23 cellular contexts compared by ENCODE assay signal in genomic region chr2:182914852-182915251, GRCh38. TPM values are rescaled to one million over a fixed set of nuclear protein-coding genes. Genes with fewer than 3 reads are reported as not detected.
A peak's percentile ranks its signal among the peaks of the same experiment; 100 is the strongest.
DNase-seq lines count a peak whose midpoint lies in the region; ATAC-seq, FAIRE-seq and TF ChIP-seq lines count a peak whose summit lies in the region.
"Had no signal": no experiment of that assay in that cellular context is flagged by ENCODE, and none has a peak within 500 bp of the region (broad histone marks: within the 10 kb centered on the region; RNA-seq: fewer than 3 reads in every experiment).

No MANE protein-coding gene starts in this region.

- H3K14ac ChIP-seq in mesenchymal stem cell (ENCODE audit: low read length in 2 of 2): no peak overlapping the region

- DNase-seq in Karpas-422: peak; percentile 42
- DNase-seq in brain microvascular endothelial cell: no peak
- no peak for DNase-seq in mesenchymal stem cell
- no peak for DNase-seq in OCI-M1 (lab: John Stamatoyannopoulos, UW)
- no peak for DNase-seq in type B pancreatic cell (ENCODE audit: extremely low spot score, unreplicated experiment)
- no peak for DNase-seq in GM19239 (ENCODE audit: insufficient read length, low spot score)
- DNase-seq: activated CD4-positive, alpha-beta T cell treated with anti-CD3 and anti-CD28 coated beads, Interleukin-2, amount 10 ng/mL, durations not matched to agents 7 days and 5 days; C1 segment of cervical spinal cord; effector memory CD8-positive, alpha-beta T cell; left cardiac atrium; naive thymus-derived CD8-positive, alpha-beta T cell; NCI-H146; right cardiac atrium; SIG-M5; stimulated activated CD4-positive, alpha-beta T cell treated with anti-CD3 and anti-CD28 coated beads, Interleukin-15, amount 100 ng/mL, for 24 hours had no signal

- no peak for ATAC-seq in GM18520 (IDR thresholded peaks at IDR 0.05; ENCODE audit: unreplicated experiment)
- ATAC-seq: activated naive CD4-positive, alpha-beta T cell treated with anti-CD3 and anti-CD28 coated beads, Interleukin-2, amount 50 U/mL, for 72 hours; effector memory CD8-positive, alpha-beta T cell; K562; naive thymus-derived CD8-positive, alpha-beta T cell had no signal

- H3K4me3 ChIP-seq in ACC112 (ENCODE audit: low read depth, low read length) (no peak overlapping the region), Karpas-422 (ENCODE audit: low read length) (no peak overlapping the region), brain microvascular endothelial cell (ENCODE audit: low read depth, low read length) (no peak overlapping the region), mesenchymal stem cell (ENCODE audit: insufficient read depth in 1 of 2, low read depth in 1 of 2, low read length in 2 of 2) (no peak overlapping the region)
- H3K4me3 ChIP-seq: HAP-1, heart left ventricle, K562 had no signal

- no peaks in the 10 kb centered on the region for H4K20me1 ChIP-seq in Karpas-422 (ENCODE audit: insufficient read depth, low read depth, low read length)

- H3K4ac ChIP-seq in mesenchymal stem cell (ENCODE audit: low read depth in 1 of 2, low read length in 2 of 2): no peak overlapping the region

- no peak overlapping the region for H3K27ac Mint-ChIP-seq in type B pancreatic cell
- H3K27ac Mint-ChIP-seq: activated CD4-positive, alpha-beta T cell treated with anti-CD3 and anti-CD28 coated beads, Interleukin-2, amount 10 ng/mL, durations not matched to agents 7 days and 5 days; activated naive CD4-positive, alpha-beta T cell treated with anti-CD3 and anti-CD28 coated beads, Interleukin-2, amount 50 U/mL, for 72 hours; effector memory CD8-positive, alpha-beta T cell; naive thymus-derived CD8-positive, alpha-beta T cell; T-helper 1 cell treated with Interleukin-12 subunit alpha and Interleukin-12 subunit beta and Interleukin-4 antibody, amounts not matched to agents 30 μg/mL and 1 μg/mL, for 36 hours had no signal

- H2BK5ac ChIP-seq in mesenchymal stem cell (ENCODE audit: low read depth, low read length, poor library complexity, severe bottlenecking): no peak overlapping the region

- peaks cover 59% of the 10 kb centered on the region for H3K36me3 Mint-ChIP-seq in type B pancreatic cell
- H3K36me3 Mint-ChIP-seq: activated naive CD4-positive, alpha-beta T cell treated with anti-CD3 and anti-CD28 coated beads, Interleukin-2, amount 50 U/mL, for 72 hours; naive thymus-derived CD8-positive, alpha-beta T cell had no signal

- peaks cover 3% of the 10 kb centered on the region for H3K79me2 ChIP-seq in ACC112 (ENCODE audit: control insufficient read depth, insufficient read depth, low read length, unreplicated experiment)
- no peaks in the 10 kb centered on the region for H3K79me2 ChIP-seq in Karpas-422 (ENCODE audit: low read length)

- no peak overlapping the region for H2BK120ac ChIP-seq in mesenchymal stem cell (ENCODE audit: low read depth, low read length)

- H3K27me3 ChIP-seq in ACC112 (ENCODE audit: insufficient read depth, low read length) (no peaks in the 10 kb centered on the region), Karpas-422 (ENCODE audit: low read length) (no peaks in the 10 kb centered on the region), brain microvascular endothelial cell (replicated peaks) (no peaks in the 10 kb centered on the region), mesenchymal stem cell (ENCODE audit: control insufficient read depth in 1 of 2, insufficient read depth in 1 of 2, low read length in 2 of 2) (no peaks in the 10 kb centered on the region)
- H3K27me3 ChIP-seq: heart left ventricle had no signal

- no peaks in the 10 kb centered on the region for H3K27me3 Mint-ChIP-seq in type B pancreatic cell
- H3K27me3 Mint-ChIP-seq: activated CD4-positive, alpha-beta T cell treated with anti-CD3 and anti-CD28 coated beads, Interleukin-2, amount 10 ng/mL, durations not matched to agents 7 days and 5 days; effector memory CD8-positive, alpha-beta T cell had no signal

- H3K27ac ChIP-seq in ACC112 (ENCODE audit: low read depth, low read length): peak overlapping the region; percentile 15; the same call in 1 of the 2 replicates
- H3K27ac ChIP-seq in Karpas-422 (ENCODE audit: low read length): no peak overlapping the region
- peak overlapping the region; percentile 14 for H3K27ac ChIP-seq in brain microvascular endothelial cell
- H3K27ac ChIP-seq in mesenchymal stem cell (ENCODE audit: low read length, poor library complexity, severe bottlenecking): peak overlapping the region; percentile 67
- H3K27ac ChIP-seq: VCaP had no signal

- H3K36me3 ChIP-seq in ACC112 (ENCODE audit: insufficient read depth, low read length): peaks cover 29% of the 10 kb centered on the region
- H3K36me3 ChIP-seq in Karpas-422 (ENCODE audit: insufficient read depth, low read length): no peaks in the 10 kb centered on the region
- peaks cover 25% of the 10 kb centered on the region for H3K36me3 ChIP-seq in brain microvascular endothelial cell (replicated peaks)
- peaks cover 4 to 85% of the 10 kb centered on the region in 2 experiments for H3K36me3 ChIP-seq in mesenchymal stem cell (ENCODE audit: control insufficient read depth in 1 of 2, insufficient read depth in 2 of 2, low read depth in 1 of 2, low read length in 2 of 2)
- H3K36me3 ChIP-seq: HAP-1 had no signal

- WGBS in mesenchymal stem cell: 89% methylated on average over 1 of the region's 1 CpG

- H4K91ac ChIP-seq in mesenchymal stem cell (ENCODE audit: low read length): no peak overlapping the region

- peaks cover 12% of the 10 kb centered on the region for H3K79me1 ChIP-seq in mesenchymal stem cell (replicated peaks; ENCODE audit: low read length, poor library complexity, severe bottlenecking)

- H2AFZ ChIP-seq in ACC112 (ENCODE audit: low read length, unreplicated experiment): no peak overlapping the region
- no peak overlapping the region for H2AFZ ChIP-seq in Karpas-422 (ENCODE audit: low read length)
- no peak overlapping the region for H2AFZ ChIP-seq in mesenchymal stem cell (ENCODE audit: low read depth, low read length)

- FAIRE-seq in GM19239 (lab: Jason Lieb, UNC): no peak
- FAIRE-seq: K562 had no signal

- no peaks in the 10 kb centered on the region for H3K9me2 ChIP-seq in Karpas-422 (replicated peaks; ENCODE audit: insufficient read depth, low read length)

- H3K4me1 ChIP-seq in ACC112 (ENCODE audit: control insufficient read depth, insufficient read depth, low read length, unreplicated experiment) (peaks cover 20% of the 10 kb centered on the region), Karpas-422 (ENCODE audit: low read length) (no peaks in the 10 kb centered on the region), mesenchymal stem cell (ENCODE audit: control insufficient read depth, insufficient read depth, low read depth, low read length) (peaks cover 6% of the 10 kb centered on the region)

- no peak overlapping the region for H4K8ac ChIP-seq in mesenchymal stem cell (ENCODE audit: low read length)

- H2AK5ac ChIP-seq in mesenchymal stem cell (ENCODE audit: low read length, severe bottlenecking): no peak overlapping the region

- no peak for TF ChIP-seq CTCF in brain microvascular endothelial cell (IDR thresholded peaks at IDR 0.05; ENCODE audit: low read depth, low read length, missing control alignments)
- no peak for TF ChIP-seq CTCF in type B pancreatic cell (conservative IDR thresholded peaks at IDR 0.05)

- H3K4me2 ChIP-seq in Karpas-422 (ENCODE audit: low read depth, low read length, poor library complexity, severe bottlenecking): no peak overlapping the region
- H3K4me2 ChIP-seq in mesenchymal stem cell (ENCODE audit: low read length, poor library complexity, severe bottlenecking): no peak overlapping the region

- peak overlapping the region in 1 of 2 experiments; percentile 74 for H3K18ac ChIP-seq in mesenchymal stem cell (ENCODE audit: low read depth in 1 of 2, low read length in 2 of 2)

- no peaks in the 10 kb centered on the region for H3K9me3 ChIP-seq in Karpas-422 (ENCODE audit: low read length)
- no peaks in the 10 kb centered on the region for H3K9me3 ChIP-seq in mesenchymal stem cell (ENCODE audit: control insufficient read depth, low read length)
- H3K9me3 ChIP-seq: HAP-1, heart left ventricle had no signal

- peaks cover 21% of the 10 kb centered on the region for H3K4me1 Mint-ChIP-seq in type B pancreatic cell (ENCODE audit: unreplicated experiment)
- H3K4me1 Mint-ChIP-seq: activated CD4-positive, alpha-beta T cell treated with anti-CD3 and anti-CD28 coated beads, Interleukin-2, amount 10 ng/mL, durations not matched to agents 7 days and 5 days; naive thymus-derived CD8-positive, alpha-beta T cell had no signal

- peak overlapping the region in 1 of 2 experiments; percentile 74 for H2BK12ac ChIP-seq in mesenchymal stem cell (ENCODE audit: low read length in 2 of 2)

- H3K9me3 Mint-ChIP-seq in type B pancreatic cell: no peaks in the 10 kb centered on the region
- H3K9me3 Mint-ChIP-seq: activated CD4-positive, alpha-beta T cell treated with anti-CD3 and anti-CD28 coated beads, Interleukin-2, amount 10 ng/mL, durations not matched to agents 7 days and 5 days; activated naive CD4-positive, alpha-beta T cell treated with anti-CD3 and anti-CD28 coated beads, Interleukin-2, amount 50 U/mL, for 72 hours; effector memory CD8-positive, alpha-beta T cell; naive thymus-derived CD8-positive, alpha-beta T cell; T-helper 1 cell treated with Interleukin-12 subunit alpha and Interleukin-12 subunit beta and Interleukin-4 antibody, amounts not matched to agents 30 μg/mL and 1 μg/mL, for 36 hours had no signal

- no peak overlapping the region for H3K4me3 Mint-ChIP-seq in type B pancreatic cell
- H3K4me3 Mint-ChIP-seq: activated CD4-positive, alpha-beta T cell treated with anti-CD3 and anti-CD28 coated beads, Interleukin-2, amount 10 ng/mL, durations not matched to agents 7 days and 5 days; effector memory CD8-positive, alpha-beta T cell; naive thymus-derived CD8-positive, alpha-beta T cell; T-helper 1 cell treated with Interleukin-12 subunit alpha and Interleukin-12 subunit beta and Interleukin-4 antibody, amounts not matched to agents 30 μg/mL and 1 μg/mL, for 36 hours had no signal

- H3K23ac ChIP-seq in mesenchymal stem cell (ENCODE audit: low read length in 2 of 2): no peak overlapping the region

- no peak overlapping the region for H3K9ac ChIP-seq in Karpas-422 (ENCODE audit: low read length)
- H3K9ac ChIP-seq in mesenchymal stem cell (ENCODE audit: low read length): peak overlapping the region; percentile 31

- in situ Hi-C loops in brain microvascular endothelial cell (cut with HindIII; ENCODE audit: low pct_ligation_motif_present, low sequenced_read_pairs): no loop called here

- no peak overlapping the region for H2BK15ac ChIP-seq in mesenchymal stem cell (ENCODE audit: low read depth, poor library complexity, severe bottlenecking)

RNA-seq across cellular contexts. Expression of gene FRZB, which starts 48.4 kb away (rescaled TPM):
- not detected in 2 replicates for total RNA-seq in Karpas-422 (2014; rRNA removed; shearing (Covaris generic); ENCODE audit: low replicate concordance)
- polyA plus RNA-seq in mesenchymal stem cell (2013, experiment 1 of 2): 54.6 TPM
- 55.5 TPM for polyA plus RNA-seq in mesenchymal stem cell (2013, experiment 2 of 2)
- total RNA-seq in type B pancreatic cell (ENCODE audit: low replicate concordance): 3.6 and 17.1 TPM in 2 replicates
- total RNA-seq: activated CD4-positive, alpha-beta T cell treated with anti-CD3 and anti-CD28 coated beads, Interleukin-2, amount 10 ng/mL, durations not matched to agents 7 days and 5 days; activated naive CD4-positive, alpha-beta T cell treated with anti-CD3 and anti-CD28 coated beads, Interleukin-2, amount 50 U/mL, for 72 hours; K562; naive thymus-derived CD8-positive, alpha-beta T cell had no signal
- polyA plus RNA-seq: naive thymus-derived CD8-positive, alpha-beta T cell had no signal
